1 cellular context compared by ENCODE assay signal in genomic region chr10:74176380-74177139, GRCh38.
TF ChIP-seq lines count a peak whose summit lies in the region.

No MANE protein-coding gene starts in this region.

TF ChIP-seq in SK-N-SH, 30 proteins besides CTCF, POLR2A, EP300 and RAD21 (continued from another document):
- TF ChIP-seq ZBTB33 (IDR thresholded peaks at IDR 0.05; ENCODE audit: borderline replicate concordance, low read depth) (no peak), MAX (IDR thresholded peaks at IDR 0.05; ENCODE audit: low read depth) (peak; percentile 96), RCOR1 (IDR thresholded peaks at IDR 0.05; ENCODE audit: low read length) (no peak), PBX3 (IDR thresholded peaks at IDR 0.05) (peak; percentile 31; the same call in 1 of the 2 replicates), SIN3A (IDR thresholded peaks at IDR 0.05; ENCODE audit: borderline replicate concordance, low read depth, low read length) (peak; percentile 79), RFX5 (IDR thresholded peaks at IDR 0.05; ENCODE audit: low read length) (no peak; the same call in 1 of the 2 replicates), REST (IDR thresholded peaks at IDR 0.05; ENCODE audit: low read depth, low read length) (peak; percentile 11; the same call in 1 of the 2 replicates), JUND (IDR thresholded peaks at IDR 0.05) (0 out of 2 replicates have a peak, but pooled peaks have one; percentile 13), MXI1 (IDR thresholded peaks at IDR 0.05; ENCODE audit: low read depth, low read length) (peak; percentile 99)
TF ChIP-seq in SK-N-SH: peak in this region for 15.
